ENCODE assay signal across 8 cellular contexts in genomic region chr19:48513289-48514122, GRCh38. TPM values are rescaled to one million over a fixed set of nuclear protein-coding genes. Genes with fewer than 3 reads are reported as not detected.
DNase-seq lines count a peak whose midpoint lies in the region; ATAC-seq, FAIRE-seq and TF ChIP-seq lines count a peak whose summit lies in the region.

No MANE protein-coding gene starts in this region.

- in situ Hi-C loops in HepG2 (cut with HindIII; ENCODE audit: extremely low pct_ligation_motif_present, low pct_unique_long_range_greater_than_20kb) = no loop called here

- H3K4me2 ChIP-seq in HepG2 (ENCODE audit: low read depth, low read length) = peak overlapping the region; percentile 84

- no peak overlapping the region for H3K4me3 Mint-ChIP-seq in CD8-positive, alpha-beta memory T cell

- ATAC-seq in HepG2 (peak; percentile 83), HG02973 (IDR thresholded peaks at IDR 0.05; ENCODE audit: unreplicated experiment) (no peak)

- H3K4me3 ChIP-seq in CD8-positive, alpha-beta memory T cell (ENCODE audit: low read length) = peak overlapping the region; percentile 89
- H3K4me3 ChIP-seq in coronary artery (peak overlapping the region; percentile 73), HepG2 (replicated peaks in 1 of 3; ENCODE audit: insufficient read depth in 1 of 3, low read depth in 2 of 3, low read length in 3 of 3) (peak overlapping the region; percentile 68 to 84 (median 72))

- no peak for TF ChIP-seq CTCF in coronary artery (IDR thresholded peaks at IDR 0.05)
- TF ChIP-seq CTCF in HepG2 (CRISPR knock-in tag; IDR thresholded peaks at IDR 0.05) = no peak

- peak; percentile 58 to 85 (median 65) for DNase-seq in CD8-positive, alpha-beta memory T cell
- DNase-seq in HCEC 1CT = peak; percentile 55
- DNase-seq in NCI-H446 treated with DMSO at 0.1 percent for 48 hours (lab: John Stamatoyannopoulos, UW) = peak; percentile 76
- DNase-seq in activated CD4-positive, alpha-beta T cell treated with anti-CD3 and anti-CD28 coated beads for 24 hours (ENCODE audit: low read depth in 2 of 2) = peak; percentile 61 to 62
- DNase-seq in coronary artery (ENCODE audit: low spot score) = no peak
- DNase-seq in HepG2 (ENCODE audit: low spot score) = peak; percentile 58
- peak; percentile 78 for DNase-seq in stimulated activated CD4-positive, alpha-beta T cell treated with anti-CD3 and anti-CD28 coated beads, Interleukin-4, amount 100 ng/mL, for 24 hours

- H3K36me3 Mint-ChIP-seq in CD8-positive, alpha-beta memory T cell = peaks cover 0 to 7% (median 0%) of the 10 kb centered on the region in 3 donors

- no peaks in the 10 kb centered on the region for H3K27me3 ChIP-seq in CD8-positive, alpha-beta memory T cell (ENCODE audit: insufficient read depth, low read length, poor library complexity, severe bottlenecking)
- H3K27me3 ChIP-seq in HepG2 (ENCODE audit: control insufficient read depth in 1 of 2, insufficient read depth in 2 of 2, low read length in 2 of 2) = peaks cover 6 to 30% of the 10 kb centered on the region in 2 experiments; a peak in 4 of 5 replicates

- H3K4me1 Mint-ChIP-seq in CD8-positive, alpha-beta memory T cell = peaks cover 13 to 16% (median 15%) of the 10 kb centered on the region in 3 donors

- H3K9me3 Mint-ChIP-seq in CD8-positive, alpha-beta memory T cell = no peaks in the 10 kb centered on the region

- 6% methylated on average over 20 of the region's 54 CpGs for WGBS in HepG2 (ENCODE audit: low lambda C conversion rate)

- H3K27ac ChIP-seq in CD8-positive, alpha-beta memory T cell (ENCODE audit: low read depth, low read length) = peak overlapping the region; percentile 59
- H3K27ac ChIP-seq in coronary artery = no peak overlapping the region
- no peak overlapping the region for H3K27ac ChIP-seq in HepG2 (ENCODE audit: extremely low read length, insufficient read depth, low read length)

- POLR2A ChIA-PET in CD8-positive, alpha-beta memory T cell (lab: Charles Lee) = interaction anchor here (0.6 to 1.2 kb wide), 4 partner anchors 20 to 754 kb away, joined by 3 to 5 read pairs (median 3); partner anchors contain the start of gene RPL18
- POLR2A ChIA-PET in HepG2 (lab: Yijun Ruan, JAX) = interaction anchor here (0.9 to 1.0 kb wide), 2 partner anchors 11 to 45 kb away, joined by 3 to 4 read pairs; no protein-coding TSS in a partner anchor

- intact Hi-C loops in HepG2 (cut with micrococcal nuclease; ENCODE audit: unreplicated experiment) = no loop called here

- peak; percentile 81 for FAIRE-seq in HepG2 (lab: Jason Lieb, UNC)

- no TSS peak for BruUV-seq in HepG2 (replicated peaks; lab: Mats Ljungman, UMichigan)

- H3K9me3 ChIP-seq in CD8-positive, alpha-beta memory T cell (ENCODE audit: low read length) = no peaks in the 10 kb centered on the region
- H3K9me3 ChIP-seq in HepG2 (ENCODE audit: low read length) = no peaks in the 10 kb centered on the region

- CTCF ChIA-PET in CD8-positive, alpha-beta memory T cell (lab: Charles Lee) = interaction anchor here (2.0 kb wide), 1 partner anchor 71 kb away, joined by 7 read pairs; no protein-coding TSS in a partner anchor
- CTCF ChIA-PET in HepG2 (lab: Yijun Ruan, JAX; ENCODE audit: low intra/inter-chr PET ratio, low total read pairs) = no interaction called here

- H3K79me2 ChIP-seq in HepG2 (ENCODE audit: insufficient read depth, low read length) = no peaks in the 10 kb centered on the region

- H3K36me3 ChIP-seq in CD8-positive, alpha-beta memory T cell (ENCODE audit: insufficient read depth, low read length) = no peaks in the 10 kb centered on the region
- H3K36me3 ChIP-seq in HepG2 (replicated peaks in 1 of 2; ENCODE audit: control insufficient read depth in 1 of 2, insufficient read depth in 2 of 2, low read length in 2 of 2) = no peaks in the 10 kb centered on the region

- H3K9ac ChIP-seq in HepG2 (ENCODE audit: insufficient read depth, low read depth, low read length) = no peak overlapping the region

- TF ChIP-seq POLR2A in HepG2 (IDR thresholded peaks at IDR 0.05; ENCODE audit: insufficient read depth in 1 of 2, low read depth in 2 of 2, low read length in 2 of 2) = no peak

- TF ChIP-seq RAD21 in HepG2 (CRISPR knock-in tag; IDR thresholded peaks at IDR 0.05) = no peak

- peaks cover 28% of the 10 kb centered on the region for H3K4me1 ChIP-seq in CD8-positive, alpha-beta memory T cell (ENCODE audit: insufficient read depth, low read length)
- peaks cover 30% of the 10 kb centered on the region for H3K4me1 ChIP-seq in HepG2 (ENCODE audit: insufficient read depth, low read length)

- no peaks in the 10 kb centered on the region for H4K20me1 ChIP-seq in HepG2 (ENCODE audit: insufficient read depth, low read length)

- H2AFZ ChIP-seq in HepG2 (ENCODE audit: low read length) = no peak overlapping the region

- TF ChIP-seq EP300 in HepG2 (IDR thresholded peaks at IDR 0.05; ENCODE audit: low read depth in 2 of 2, low read length in 2 of 2) (no peak), HepG2 (CRISPR knock-in tag; IDR thresholded peaks at IDR 0.05; ENCODE audit: borderline replicate concordance) (no peak)

- H3K27me3 Mint-ChIP-seq in CD8-positive, alpha-beta memory T cell = no peaks in the 10 kb centered on the region

- peak overlapping the region in 6 of 8 donors; percentile 70 to 92 (median 90) for H3K27ac Mint-ChIP-seq in CD8-positive, alpha-beta memory T cell

RNA-seq across cellular contexts. Expression of gene LMTK3, which starts 1.9 kb away (rescaled TPM):
- total RNA-seq in CD8-positive, alpha-beta memory T cell = 1 to 10 TPM; 4.6 to 4.7 TPM
- polyA plus RNA-seq in CD8-positive, alpha-beta memory T cell = not detected
- total RNA-seq in HepG2 (2016; rRNA removed; fragmentation: Illumina TruSeq; extraction: Trizol) = 0.22 and 0.29 TPM in 2 replicates
- 0.10 and 0.18 TPM in 2 replicates for total RNA-seq in HepG2 (2016; cell fraction: cytosol; rRNA removed; fragmentation: Illumina TruSeq; extraction: Trizol; ENCODE audit: low read depth)
- total RNA-seq in HepG2 (2016; cell fraction: insoluble cytoplasmic fraction; rRNA removed; fragmentation: Illumina TruSeq; extraction: Trizol) = 0.27 and 0.45 TPM in 2 replicates
- 0.09 and 0.21 TPM in 2 replicates for total RNA-seq in HepG2 (2016; cell fraction: membrane; rRNA removed; fragmentation: Illumina TruSeq; extraction: Trizol)
- total RNA-seq in HepG2 (2016; cell fraction: nucleus; rRNA removed; fragmentation: Illumina TruSeq; extraction: Trizol) = 0.38 and 0.47 TPM in 2 replicates
- polyA plus RNA-seq in HepG2 (2011; rRNA removed) = 0.18 and 0.30 TPM in 2 replicates
- 0.10 and 0.19 TPM in 2 replicates for polyA plus RNA-seq in HepG2 (2011; cell fraction: cytosol; rRNA removed)
- 1.7 and 2.2 TPM in 2 replicates for polyA plus RNA-seq in HepG2 (2011; cell fraction: nucleus; rRNA removed)
- 1.6 and 2.0 TPM in 2 replicates for polyA plus RNA-seq in HepG2 (2012)
- 0.05 and 0.07 TPM in 2 replicates for polyA plus RNA-seq in HepG2 (2016; cell fraction: cytosol; fragmentation: Illumina TruSeq; extraction: Trizol; ENCODE audit: low read depth)
- 0.45 and 0.47 TPM in 2 replicates for polyA plus RNA-seq in HepG2 (2016; cell fraction: insoluble cytoplasmic fraction; fragmentation: Illumina TruSeq; extraction: Trizol; ENCODE audit: low read depth)
- polyA plus RNA-seq in HepG2 (2016; cell fraction: membrane; fragmentation: Illumina TruSeq; extraction: Trizol; ENCODE audit: low read depth) = 0.09 and 0.14 TPM in 2 replicates
- 1.5 and 1.6 TPM in 2 replicates for polyA plus RNA-seq in HepG2 (2016; cell fraction: nucleus; fragmentation: Illumina TruSeq; extraction: Trizol; ENCODE audit: insufficient read depth, low read depth)
- 0.16 and 0.23 TPM in 2 replicates for polyA minus RNA-seq in HepG2 (2011; rRNA and poly(A)+ RNA removed; ENCODE audit: low replicate concordance)
- polyA minus RNA-seq in HepG2 (2011; cell fraction: cytosol; rRNA and poly(A)+ RNA removed) = 0.18 and 0.69 TPM in 2 replicates
- 0.25 and 0.39 TPM in 2 replicates for polyA minus RNA-seq in HepG2 (2011; cell fraction: nucleus; rRNA and poly(A)+ RNA removed)

RNA-seq across cellular contexts. Expression of gene SULT2B1, which starts 38.5 kb away (rescaled TPM):
- total RNA-seq in CD8-positive, alpha-beta memory T cell = not detected
- not detected for polyA plus RNA-seq in CD8-positive, alpha-beta memory T cell
- total RNA-seq in HepG2 (2016; rRNA removed; fragmentation: Illumina TruSeq; extraction: Trizol) = not detected in 2 replicates
- total RNA-seq in HepG2 (2016; cell fraction: cytosol; rRNA removed; fragmentation: Illumina TruSeq; extraction: Trizol; ENCODE audit: low read depth) = not detected in 2 replicates
- total RNA-seq in HepG2 (2016; cell fraction: insoluble cytoplasmic fraction; rRNA removed; fragmentation: Illumina TruSeq; extraction: Trizol) = not detected in 2 replicates
- total RNA-seq in HepG2 (2016; cell fraction: membrane; rRNA removed; fragmentation: Illumina TruSeq; extraction: Trizol) = not detected in 2 replicates
- total RNA-seq in HepG2 (2016; cell fraction: nucleus; rRNA removed; fragmentation: Illumina TruSeq; extraction: Trizol) = not detected in 2 replicates
- polyA plus RNA-seq in HepG2 (2011; rRNA removed) = 0.07 and 0.13 TPM in 2 replicates
- polyA plus RNA-seq in HepG2 (2011; cell fraction: cytosol; rRNA removed) = not detected in 2 replicates
- not detected in 2 replicates for polyA plus RNA-seq in HepG2 (2011; cell fraction: nucleus; rRNA removed)
- 0.19 TPM in 1 of 2 replicates, not detected in the other for polyA plus RNA-seq in HepG2 (2012)
- 0.14 TPM in 1 of 2 replicates, not detected in the other for polyA plus RNA-seq in HepG2 (2016; cell fraction: cytosol; fragmentation: Illumina TruSeq; extraction: Trizol; ENCODE audit: low read depth)
- polyA plus RNA-seq in HepG2 (2016; cell fraction: insoluble cytoplasmic fraction; fragmentation: Illumina TruSeq; extraction: Trizol; ENCODE audit: low read depth) = not detected in 2 replicates
- polyA plus RNA-seq in HepG2 (2016; cell fraction: membrane; fragmentation: Illumina TruSeq; extraction: Trizol; ENCODE audit: low read depth) = not detected in 2 replicates
- not detected in 2 replicates for polyA plus RNA-seq in HepG2 (2016; cell fraction: nucleus; fragmentation: Illumina TruSeq; extraction: Trizol; ENCODE audit: insufficient read depth, low read depth)
- 0.30 and 0.56 TPM in 2 replicates for polyA minus RNA-seq in HepG2 (2011; rRNA and poly(A)+ RNA removed; ENCODE audit: low replicate concordance)
- polyA minus RNA-seq in HepG2 (2011; cell fraction: cytosol; rRNA and poly(A)+ RNA removed) = not detected in 2 replicates
- not detected in 2 replicates for polyA minus RNA-seq in HepG2 (2011; cell fraction: nucleus; rRNA and poly(A)+ RNA removed)

RNA-seq across cellular contexts. Expression of gene CYTH2, which starts 44.3 kb away (rescaled TPM):
- total RNA-seq in CD8-positive, alpha-beta memory T cell = 10 to 100 TPM; 30.7 to 33.3 TPM
- polyA plus RNA-seq in CD8-positive, alpha-beta memory T cell = 34.8 TPM
- total RNA-seq in HepG2 (2016; rRNA removed; fragmentation: Illumina TruSeq; extraction: Trizol) = 9.6 and 16.5 TPM in 2 replicates
- total RNA-seq in HepG2 (2016; cell fraction: cytosol; rRNA removed; fragmentation: Illumina TruSeq; extraction: Trizol; ENCODE audit: low read depth) = 2.8 and 3.0 TPM in 2 replicates
- total RNA-seq in HepG2 (2016; cell fraction: insoluble cytoplasmic fraction; rRNA removed; fragmentation: Illumina TruSeq; extraction: Trizol) = 8.4 and 15.9 TPM in 2 replicates
- total RNA-seq in HepG2 (2016; cell fraction: membrane; rRNA removed; fragmentation: Illumina TruSeq; extraction: Trizol) = 4.9 and 7.0 TPM in 2 replicates
- 16.4 and 17.2 TPM in 2 replicates for total RNA-seq in HepG2 (2016; cell fraction: nucleus; rRNA removed; fragmentation: Illumina TruSeq; extraction: Trizol)
- polyA plus RNA-seq in HepG2 (2011; rRNA removed) = 39.3 and 48.3 TPM in 2 replicates
- polyA plus RNA-seq in HepG2 (2011; cell fraction: cytosol; rRNA removed) = 18.2 and 20.7 TPM in 2 replicates
- polyA plus RNA-seq in HepG2 (2011; cell fraction: nucleus; rRNA removed) = 185 and 188 TPM in 2 replicates
- polyA plus RNA-seq in HepG2 (2012) = 26.4 and 29.2 TPM in 2 replicates
- 3.2 and 3.5 TPM in 2 replicates for polyA plus RNA-seq in HepG2 (2016; cell fraction: cytosol; fragmentation: Illumina TruSeq; extraction: Trizol; ENCODE audit: low read depth)
- 14.6 and 14.8 TPM in 2 replicates for polyA plus RNA-seq in HepG2 (2016; cell fraction: insoluble cytoplasmic fraction; fragmentation: Illumina TruSeq; extraction: Trizol; ENCODE audit: low read depth)
- polyA plus RNA-seq in HepG2 (2016; cell fraction: membrane; fragmentation: Illumina TruSeq; extraction: Trizol; ENCODE audit: low read depth) = 6.2 and 6.8 TPM in 2 replicates
- 61.4 and 71.7 TPM in 2 replicates for polyA plus RNA-seq in HepG2 (2016; cell fraction: nucleus; fragmentation: Illumina TruSeq; extraction: Trizol; ENCODE audit: insufficient read depth, low read depth)
- polyA minus RNA-seq in HepG2 (2011; rRNA and poly(A)+ RNA removed; ENCODE audit: low replicate concordance) = 37.0 and 50.0 TPM in 2 replicates
- 7.5 and 8.4 TPM in 2 replicates for polyA minus RNA-seq in HepG2 (2011; cell fraction: cytosol; rRNA and poly(A)+ RNA removed)
- 37.6 and 43.0 TPM in 2 replicates for polyA minus RNA-seq in HepG2 (2011; cell fraction: nucleus; rRNA and poly(A)+ RNA removed)

RNA-seq across cellular contexts. Expression of gene KCNJ14, which starts 58.1 kb away (rescaled TPM):
- 1 to 10 TPM; 1.8 to 2.0 TPM for total RNA-seq in CD8-positive, alpha-beta memory T cell
- 0.12 TPM for polyA plus RNA-seq in CD8-positive, alpha-beta memory T cell
- 0.17 and 0.20 TPM in 2 replicates for total RNA-seq in HepG2 (2016; rRNA removed; fragmentation: Illumina TruSeq; extraction: Trizol)
- 0.09 TPM in 1 of 2 replicates, not detected in the other for total RNA-seq in HepG2 (2016; cell fraction: cytosol; rRNA removed; fragmentation: Illumina TruSeq; extraction: Trizol; ENCODE audit: low read depth)
- total RNA-seq in HepG2 (2016; cell fraction: insoluble cytoplasmic fraction; rRNA removed; fragmentation: Illumina TruSeq; extraction: Trizol) = 0.15 and 0.19 TPM in 2 replicates
- 0.10 and 0.15 TPM in 2 replicates for total RNA-seq in HepG2 (2016; cell fraction: membrane; rRNA removed; fragmentation: Illumina TruSeq; extraction: Trizol)
- total RNA-seq in HepG2 (2016; cell fraction: nucleus; rRNA removed; fragmentation: Illumina TruSeq; extraction: Trizol) = 0.25 and 0.43 TPM in 2 replicates
- polyA plus RNA-seq in HepG2 (2011; rRNA removed) = 0.46 and 0.51 TPM in 2 replicates
- polyA plus RNA-seq in HepG2 (2011; cell fraction: cytosol; rRNA removed) = 0.14 and 0.17 TPM in 2 replicates
- 3.1 and 3.8 TPM in 2 replicates for polyA plus RNA-seq in HepG2 (2011; cell fraction: nucleus; rRNA removed)
- polyA plus RNA-seq in HepG2 (2012) = 0.72 and 0.89 TPM in 2 replicates
- polyA plus RNA-seq in HepG2 (2016; cell fraction: cytosol; fragmentation: Illumina TruSeq; extraction: Trizol; ENCODE audit: low read depth) = 0.03 TPM in 1 of 2 replicates, not detected in the other
- 0.05 and 0.12 TPM in 2 replicates for polyA plus RNA-seq in HepG2 (2016; cell fraction: insoluble cytoplasmic fraction; fragmentation: Illumina TruSeq; extraction: Trizol; ENCODE audit: low read depth)
- polyA plus RNA-seq in HepG2 (2016; cell fraction: membrane; fragmentation: Illumina TruSeq; extraction: Trizol; ENCODE audit: low read depth) = 0.11 TPM in 1 of 2 replicates, not detected in the other
- polyA plus RNA-seq in HepG2 (2016; cell fraction: nucleus; fragmentation: Illumina TruSeq; extraction: Trizol; ENCODE audit: insufficient read depth, low read depth) = 0.65 and 0.97 TPM in 2 replicates
- 3.6 TPM in 2 replicates for polyA minus RNA-seq in HepG2 (2011; rRNA and poly(A)+ RNA removed; ENCODE audit: low replicate concordance)
- polyA minus RNA-seq in HepG2 (2011; cell fraction: cytosol; rRNA and poly(A)+ RNA removed) = 0.20 and 0.35 TPM in 2 replicates
- polyA minus RNA-seq in HepG2 (2011; cell fraction: nucleus; rRNA and poly(A)+ RNA removed) = 2.0 and 2.4 TPM in 2 replicates
